8 cellular contexts compared by ENCODE assay signal in genomic region chr7:28272461-28272877, GRCh38.
DNase-seq lines count a peak whose midpoint lies in the region; ATAC-seq and TF ChIP-seq lines count a peak whose summit lies in the region.

No MANE protein-coding gene starts in this region.

- H3K4me3 ChIP-seq in LNCaP clone FGC (ENCODE audit: low read depth, low read length) (no peak overlapping the region), foreskin fibroblast (ENCODE audit: low read depth in 1 of 2, low read length in 2 of 2) (peak overlapping the region in 1 of 2 donors; percentile 1), neural progenitor cell (no peak overlapping the region)

- peaks cover 4% of the 10 kb centered on the region for H3K9me3 Mint-ChIP-seq in activated CD4-positive, alpha-beta T cell treated with anti-CD3 and anti-CD28 coated beads for 36 hours (ENCODE audit: low read depth)
- H3K9me3 Mint-ChIP-seq in neural progenitor cell, result peaks cover 2% of the 10 kb centered on the region

- peak; percentile 39 for TF ChIP-seq CTCF in LNCaP clone FGC (IDR thresholded peaks at IDR 0.05; ENCODE audit: control insufficient read depth, extremely low read depth, insufficient read depth)
- peak; percentile 86 for TF ChIP-seq CTCF in foreskin fibroblast (IDR thresholded peaks at IDR 0.05; ENCODE audit: low read depth, low read length)
- peak; percentile 79 for TF ChIP-seq CTCF in neural progenitor cell (IDR thresholded peaks at IDR 0.05)

- H2AFZ ChIP-seq in neural progenitor cell (replicated peaks), result peak overlapping the region; percentile 61

- H3K36me3 ChIP-seq in neural progenitor cell, result no peaks in the 10 kb centered on the region

- TF ChIP-seq POLR2A in GM18505 (IDR thresholded peaks at IDR 0.05; ENCODE audit: borderline replicate concordance, extremely low read depth, insufficient read depth, insufficient read length), result no peak

- no peaks in the 10 kb centered on the region for H4K20me1 ChIP-seq in neural progenitor cell (ENCODE audit: low read depth)

- no peaks in the 10 kb centered on the region for H3K27me3 ChIP-seq in neural progenitor cell

- no peaks in the 10 kb centered on the region for H3K36me3 Mint-ChIP-seq in activated CD4-positive, alpha-beta T cell treated with anti-CD3 and anti-CD28 coated beads for 36 hours (ENCODE audit: low read depth)
- no peaks in the 10 kb centered on the region for H3K36me3 Mint-ChIP-seq in neural progenitor cell

- intact Hi-C loops in activated CD4-positive, alpha-beta T cell treated with anti-CD3 and anti-CD28 coated beads for 36 hours (cut with DNase I, micrococcal nuclease), result no loop called here

- CTCF ChIA-PET in activated CD4-positive, alpha-beta T cell treated with anti-CD3 and anti-CD28 coated beads for 36 hours (lab: Charles Lee), result no interaction called here

- no peak overlapping the region for H3K9ac ChIP-seq in neural progenitor cell

- H3K9me3 ChIP-seq in neural progenitor cell (ENCODE audit: low read depth), result no peaks in the 10 kb centered on the region

- no peak for ATAC-seq in activated CD4-positive, alpha-beta T cell treated with anti-CD3 and anti-CD28 coated beads for 36 hours
- no peak for ATAC-seq in GM18505 (IDR thresholded peaks at IDR 0.05; ENCODE audit: unreplicated experiment)
- ATAC-seq in GM18870 (IDR thresholded peaks at IDR 0.05; ENCODE audit: unreplicated experiment), result no peak

- POLR2A ChIA-PET in activated CD4-positive, alpha-beta T cell treated with anti-CD3 and anti-CD28 coated beads for 36 hours (lab: Charles Lee), result no interaction called here

- no peaks in the 10 kb centered on the region for H3K79me2 ChIP-seq in neural progenitor cell (ENCODE audit: low read depth)

- H3K4me1 ChIP-seq in neural progenitor cell, result peaks cover 4% of the 10 kb centered on the region

- H3K4me3 Mint-ChIP-seq in activated CD4-positive, alpha-beta T cell treated with anti-CD3 and anti-CD28 coated beads for 36 hours, result no peak overlapping the region
- no peak overlapping the region for H3K4me3 Mint-ChIP-seq in neural progenitor cell

- peaks cover 10% of the 10 kb centered on the region for H3K4me1 Mint-ChIP-seq in activated CD4-positive, alpha-beta T cell treated with anti-CD3 and anti-CD28 coated beads for 36 hours
- H3K4me1 Mint-ChIP-seq in neural progenitor cell, result peaks cover 2% of the 10 kb centered on the region

- H3K27ac Mint-ChIP-seq in activated CD4-positive, alpha-beta T cell treated with anti-CD3 and anti-CD28 coated beads for 36 hours, result no peak overlapping the region
- H3K27ac Mint-ChIP-seq in neural progenitor cell, result no peak overlapping the region

- DNase-seq in ELF-1 (ENCODE audit: low read depth, low spot score) (peak; percentile 59), LNCaP clone FGC (ENCODE audit: low read depth) (no peak), foreskin fibroblast (peak; percentile 43 to 84), neural progenitor cell (ENCODE audit: low spot score) (peak; percentile 71), Kasumi-1 (lab: John Stamatoyannopoulos, UW) (no peak)
- peak; percentile 51 for DNase-seq in activated CD4-positive, alpha-beta T cell treated with anti-CD3 and anti-CD28 coated beads for 36 hours

- H3K27me3 Mint-ChIP-seq in activated CD4-positive, alpha-beta T cell treated with anti-CD3 and anti-CD28 coated beads for 36 hours, result peaks cover 44% of the 10 kb centered on the region
- no peaks in the 10 kb centered on the region for H3K27me3 Mint-ChIP-seq in neural progenitor cell (ENCODE audit: insufficient read depth, low read depth)

- no peak overlapping the region for H3K27ac ChIP-seq in neural progenitor cell

- H3F3A ChIP-seq in neural progenitor cell (ENCODE audit: low read depth), result no peaks in the 10 kb centered on the region

- peak overlapping the region; percentile 23 for H3K4me2 ChIP-seq in neural progenitor cell

Comparison
In these comparisons a context has a peak if more than half of its experiments do, and no peak if none do; other contexts are left out.
1. DNase-seq: peak in ELF-1 (single experiment), activated CD4-positive, alpha-beta T cell treated with anti-CD3 and anti-CD28 coated beads for 36 hours (single experiment), foreskin fibroblast (2 of 2) and neural progenitor cell (single experiment); none in LNCaP clone FGC (single experiment) and Kasumi-1 (0 of 2).
2. Peak in every context shown above with its lines, with median percentiles within 50 percentile points of each other: CTCF ChIP-seq.